17 cellular contexts compared by ENCODE assay signal in the genomic region with DNA sequence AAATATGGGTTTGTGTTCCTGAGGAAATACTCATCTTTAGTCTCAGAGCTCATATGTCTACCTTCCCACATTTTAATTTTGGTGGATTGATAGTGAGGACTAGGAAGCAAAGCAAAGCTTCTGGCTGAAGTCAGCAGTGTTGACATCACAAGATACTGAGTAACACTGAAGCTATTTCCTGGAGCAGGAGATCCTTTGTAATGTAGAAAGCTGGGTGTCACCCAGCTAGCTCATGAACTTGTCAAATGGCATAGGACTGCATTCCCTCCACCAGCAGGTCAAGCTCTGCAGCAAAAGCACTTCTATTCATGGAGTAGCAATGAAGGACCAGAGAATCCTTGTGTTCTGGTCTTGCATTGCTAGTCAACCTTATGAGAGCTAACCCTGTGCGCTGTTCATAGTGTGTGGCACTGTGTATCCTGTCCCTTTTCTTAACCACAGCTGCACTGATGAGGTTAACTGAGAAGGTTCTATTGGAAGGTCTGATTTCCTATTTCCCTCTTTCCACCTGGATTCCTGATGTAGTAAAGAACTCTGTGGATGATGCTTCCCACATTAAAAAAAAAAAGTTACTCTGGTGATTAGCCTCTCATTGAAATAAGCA.
DNase-seq lines count a peak whose midpoint lies in the region; FAIRE-seq and TF ChIP-seq lines count a peak whose summit lies in the region.
"Had no signal": no experiment of that assay in that cellular context is flagged by ENCODE, and none has a peak within 500 bp of the region (broad histone marks: within the 10 kb centered on the region; RNA-seq: fewer than 3 reads in every experiment).

No MANE protein-coding gene starts in this region.

- intact Hi-C loops in cardiac septum (cut with DNase I) (no loop called here), kidney (cut with DNase I) (no loop called here)

- H3K36me3 ChIP-seq in mesendoderm (ENCODE audit: control insufficient read depth, insufficient read depth, low read length) (no peaks in the 10 kb centered on the region), kidney (ENCODE audit: control insufficient read depth in 1 of 2, insufficient read depth in 2 of 2, low read length in 2 of 2) (no peaks in the 10 kb centered on the region)
- H3K36me3 ChIP-seq: BLaER1 treated with 17β-estradiol and CSF1 and Interleukin-3, amounts not matched to agents 10 nM and 100 nM; lower lobe of right lung had no signal

- TF ChIP-seq CTCF in endothelial cell (IDR thresholded peaks at IDR 0.05; ENCODE audit: unreplicated experiment): no peak
- TF ChIP-seq CTCF in kidney (IDR thresholded peaks at IDR 0.05; ENCODE audit: borderline replicate concordance, extremely low read depth, insufficient read depth): no peak

- H3K9me3 ChIP-seq in kidney (ENCODE audit: control insufficient read depth in 1 of 2, low read length in 2 of 2): no peaks in the 10 kb centered on the region
- H3K9me3 ChIP-seq: BLaER1 treated with 17β-estradiol and CSF1 and Interleukin-3, amounts not matched to agents 10 nM and 100 nM; lower lobe of right lung had no signal

- no peak overlapping the region for H3K4me3 Mint-ChIP-seq in endothelial cell (ENCODE audit: unreplicated experiment)
- H3K4me3 Mint-ChIP-seq: activated naive CD4-positive, alpha-beta T cell treated with anti-CD3 and anti-CD28 coated beads, Interleukin-2, amount 10 ng/mL, durations not matched to agents 7 days and 5 days; stimulated activated memory B cell treated with anti-CD40 and anti-IgM and Interleukin-4, amounts not matched to agents 10 μg/mL and 1 μg/mL and 100 μg/mL, for 72 hours had no signal

- H4K8ac ChIP-seq in mesendoderm (ENCODE audit: low read depth, low read length): no peak overlapping the region

- peak overlapping the region; percentile 50 for H3K27ac Mint-ChIP-seq in endothelial cell (ENCODE audit: unreplicated experiment)
- H3K27ac Mint-ChIP-seq: activated naive CD4-positive, alpha-beta T cell treated with anti-CD3 and anti-CD28 coated beads, Interleukin-2, amount 10 ng/mL, durations not matched to agents 7 days and 5 days; stimulated activated memory B cell treated with anti-CD40 and anti-IgM and Interleukin-4, amounts not matched to agents 10 μg/mL and 1 μg/mL and 100 μg/mL, for 72 hours had no signal

- no peak overlapping the region for H3K56ac ChIP-seq in mesendoderm (ENCODE audit: low read length)

- no peak overlapping the region for H2BK15ac ChIP-seq in mesendoderm (replicated peaks; ENCODE audit: low read depth)

- H3K27ac ChIP-seq in mesendoderm (ENCODE audit: low read depth, low read length): no peak overlapping the region
- H3K27ac ChIP-seq in kidney (ENCODE audit: low read depth in 2 of 2, low read length in 2 of 2): no peak overlapping the region
- H3K27ac ChIP-seq: BLaER1 treated with 17β-estradiol and CSF1 and Interleukin-3, amounts not matched to agents 10 nM and 100 nM; lower lobe of right lung; parathyroid adenoma had no signal

- H3K27me3 Mint-ChIP-seq in endothelial cell (ENCODE audit: unreplicated experiment): no peaks in the 10 kb centered on the region
- H3K27me3 Mint-ChIP-seq: activated naive CD4-positive, alpha-beta T cell treated with anti-CD3 and anti-CD28 coated beads, Interleukin-2, amount 10 ng/mL, durations not matched to agents 7 days and 5 days; stimulated activated memory B cell treated with anti-CD40 and anti-IgM and Interleukin-4, amounts not matched to agents 10 μg/mL and 1 μg/mL and 100 μg/mL, for 72 hours had no signal

- no peaks in the 10 kb centered on the region for H3K27me3 ChIP-seq in mesendoderm (ENCODE audit: insufficient read depth, low read length, poor library complexity)
- H3K27me3 ChIP-seq: BLaER1 treated with 17β-estradiol and CSF1 and Interleukin-3, amounts not matched to agents 10 nM and 100 nM had no signal

- H3K4me3 ChIP-seq in mesendoderm (ENCODE audit: low read length) (no peak overlapping the region), kidney (ENCODE audit: low read length in 2 of 2) (no peak overlapping the region)
- H3K4me3 ChIP-seq: BLaER1 treated with 17β-estradiol and CSF1 and Interleukin-3, amounts not matched to agents 10 nM and 100 nM; lower lobe of right lung had no signal

- H3K4me2 ChIP-seq in mesendoderm (ENCODE audit: low read length): no peak overlapping the region

- H3K79me2 ChIP-seq in mesendoderm (ENCODE audit: control insufficient read depth, insufficient read depth, low read length): no peaks in the 10 kb centered on the region
- H3K79me2 ChIP-seq: parathyroid adenoma had no signal

- H3K79me1 ChIP-seq in mesendoderm (ENCODE audit: low read length): no peaks in the 10 kb centered on the region

- in situ Hi-C loops in G401 (cut with HindIII; ENCODE audit: low sequenced_read_pairs): no loop called here

- no peaks in the 10 kb centered on the region for H3K36me3 Mint-ChIP-seq in endothelial cell (ENCODE audit: low read depth, unreplicated experiment)
- H3K36me3 Mint-ChIP-seq: activated naive CD4-positive, alpha-beta T cell treated with anti-CD3 and anti-CD28 coated beads, Interleukin-2, amount 10 ng/mL, durations not matched to agents 7 days and 5 days; stimulated activated memory B cell treated with anti-CD40 and anti-IgM and Interleukin-4, amounts not matched to agents 10 μg/mL and 1 μg/mL and 100 μg/mL, for 72 hours had no signal

- WGBS in mesendoderm (ENCODE audit: extremely low coverage, insufficient coverage, low lambda C conversion rate): no CpG with 5 or more reads among the region's 1 CpG

- H4K5ac ChIP-seq in mesendoderm (ENCODE audit: low read length): no peak overlapping the region

- no peak overlapping the region for H2BK5ac ChIP-seq in mesendoderm (ENCODE audit: low read length)

- DNase-seq in ELR (ENCODE audit: low read depth) (peak; percentile 1), NCI-H226 (peak; percentile 26), endothelial cell (ENCODE audit: low spot score) (no peak), mesendoderm (peak; percentile 96), cardiac septum (ENCODE audit: low spot score) (no peak), G401 (ENCODE audit: low spot score) (no peak), kidney (no peak)
- no peak for DNase-seq in activated CD4-positive, CD25-positive, alpha-beta regulatory T cell (lab: John Stamatoyannopoulos, UW)
- DNase-seq: activated CD4-positive, alpha-beta T cell treated with anti-CD3 and anti-CD28 coated beads, Interleukin-2, amount 50 U/mL, for 48 hours; activated naive CD4-positive, alpha-beta T cell treated with anti-CD3 and anti-CD28 coated beads, Interleukin-2, amount 10 ng/mL, durations not matched to agents 7 days and 5 days; cortex of kidney; GOT3; lower lobe of right lung; stimulated activated CD4-positive, alpha-beta T cell treated with anti-CD3 and anti-CD28 coated beads, Interleukin-2, amount 100 ng/mL, for 24 hours had no signal

- H3K9me3 Mint-ChIP-seq in endothelial cell (ENCODE audit: unreplicated experiment): no peaks in the 10 kb centered on the region
- H3K9me3 Mint-ChIP-seq: activated naive CD4-positive, alpha-beta T cell treated with anti-CD3 and anti-CD28 coated beads, Interleukin-2, amount 10 ng/mL, durations not matched to agents 7 days and 5 days; stimulated activated memory B cell treated with anti-CD40 and anti-IgM and Interleukin-4, amounts not matched to agents 10 μg/mL and 1 μg/mL and 100 μg/mL, for 72 hours had no signal

- peaks cover 6% of the 10 kb centered on the region for H3K4me1 Mint-ChIP-seq in endothelial cell (ENCODE audit: unreplicated experiment)
- H3K4me1 Mint-ChIP-seq: activated naive CD4-positive, alpha-beta T cell treated with anti-CD3 and anti-CD28 coated beads, Interleukin-2, amount 10 ng/mL, durations not matched to agents 7 days and 5 days; stimulated activated memory B cell treated with anti-CD40 and anti-IgM and Interleukin-4, amounts not matched to agents 10 μg/mL and 1 μg/mL and 100 μg/mL, for 72 hours had no signal

- no peak overlapping the region for H3K23ac ChIP-seq in mesendoderm (ENCODE audit: low read length)

- no peak overlapping the region for H3K18ac ChIP-seq in mesendoderm (ENCODE audit: low read length)

- no peak overlapping the region for H2AK5ac ChIP-seq in mesendoderm (ENCODE audit: low read length)

- no peak overlapping the region for H3K9ac ChIP-seq in mesendoderm (ENCODE audit: low read length)
- no peak overlapping the region for H3K9ac ChIP-seq in kidney (ENCODE audit: low read length in 2 of 2)
- H3K9ac ChIP-seq: BLaER1 treated with 17β-estradiol and CSF1 and Interleukin-3, amounts not matched to agents 10 nM and 100 nM; parathyroid adenoma had no signal

- H3K4me1 ChIP-seq in mesendoderm (ENCODE audit: control insufficient read depth, low read depth, low read length): peaks cover 2% of the 10 kb centered on the region
- no peaks in the 10 kb centered on the region for H3K4me1 ChIP-seq in kidney (ENCODE audit: control insufficient read depth in 1 of 2, insufficient read depth in 1 of 2, low read depth in 1 of 2, low read length in 2 of 2)
- H3K4me1 ChIP-seq: lower lobe of right lung, parathyroid adenoma had no signal

- no peak for FAIRE-seq in kidney (lab: Jason Lieb, UNC)

- no peak overlapping the region for H2BK120ac ChIP-seq in mesendoderm (ENCODE audit: low read depth, low read length)

- H3K4ac ChIP-seq in mesendoderm (ENCODE audit: low read depth, low read length): no peak overlapping the region

Comparison
In these comparisons a context has a peak if more than half of its experiments do, and no peak if none do; other contexts are left out.
1. DNase-seq: peak in ELR (single experiment), NCI-H226 (single experiment) and mesendoderm (single experiment); none in endothelial cell (single experiment), activated CD4-positive, CD25-positive, alpha-beta regulatory T cell (0 of 4), cardiac septum (single experiment), G401 (single experiment) and kidney (single experiment).